In genomic region chr16:74563828-74564263, GRCh38 we compare ENCODE assay signal across 1 cellular context.
A peak's percentile ranks its signal among the peaks of the same experiment; 100 is the strongest.
TF ChIP-seq lines count a peak whose summit lies in the region.

No MANE protein-coding gene starts in this region.

TF ChIP-seq in K562, 482 proteins besides CTCF, POLR2A, EP300 and RAD21 (continued from another document and continues in another):
- TF ChIP-seq, protein P1, sequence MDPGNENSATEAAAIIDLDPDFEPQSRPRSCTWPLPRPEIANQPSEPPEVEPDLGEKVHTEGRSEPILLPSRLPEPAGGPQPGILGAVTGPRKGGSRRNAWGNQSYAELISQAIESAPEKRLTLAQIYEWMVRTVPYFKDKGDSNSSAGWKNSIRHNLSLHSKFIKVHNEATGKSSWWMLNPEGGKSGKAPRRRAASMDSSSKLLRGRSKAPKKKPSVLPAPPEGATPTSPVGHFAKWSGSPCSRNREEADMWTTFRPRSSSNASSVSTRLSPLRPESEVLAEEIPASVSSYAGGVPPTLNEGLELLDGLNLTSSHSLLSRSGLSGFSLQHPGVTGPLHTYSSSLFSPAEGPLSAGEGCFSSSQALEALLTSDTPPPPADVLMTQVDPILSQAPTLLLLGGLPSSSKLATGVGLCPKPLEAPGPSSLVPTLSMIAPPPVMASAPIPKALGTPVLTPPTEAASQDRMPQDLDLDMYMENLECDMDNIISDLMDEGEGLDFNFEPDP (CRISPR knock-in tag; IDR thresholded peaks at IDR 0.05), result no peak
- TF ChIP-seq, protein P2, sequence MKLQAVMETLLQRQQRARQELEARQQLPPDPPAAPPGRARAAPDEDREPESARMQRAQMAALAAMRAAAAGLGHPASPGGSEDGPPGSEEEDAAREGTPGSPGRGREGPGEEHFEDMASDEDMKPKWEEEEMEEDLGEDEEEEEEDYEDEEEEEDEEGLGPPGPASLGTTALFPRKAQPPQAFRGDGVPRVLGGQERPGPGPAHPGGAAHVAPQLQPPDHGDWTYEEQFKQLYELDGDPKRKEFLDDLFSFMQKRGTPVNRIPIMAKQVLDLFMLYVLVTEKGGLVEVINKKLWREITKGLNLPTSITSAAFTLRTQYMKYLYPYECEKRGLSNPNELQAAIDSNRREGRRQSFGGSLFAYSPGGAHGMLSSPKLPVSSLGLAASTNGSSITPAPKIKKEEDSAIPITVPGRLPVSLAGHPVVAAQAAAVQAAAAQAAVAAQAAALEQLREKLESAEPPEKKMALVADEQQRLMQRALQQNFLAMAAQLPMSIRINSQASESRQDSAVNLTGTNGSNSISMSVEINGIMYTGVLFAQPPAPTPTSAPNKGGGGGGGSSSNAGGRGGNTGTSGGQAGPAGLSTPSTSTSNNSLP (IDR thresholded peaks at IDR 0.05; ENCODE audit: borderline replicate concordance, low read depth, low read length), result peak; percentile 71; the same call in 1 of the 2 replicates
- TF ChIP-seq CBX2 (IDR thresholded peaks at IDR 0.05; ENCODE audit: insufficient read depth, low read length, poor library complexity, severe bottlenecking) (no peak), BCOR (IDR thresholded peaks at IDR 0.05) (peak; percentile 18; the same call in 1 of the 2 replicates), HDAC2 (IDR thresholded peaks at IDR 0.05) (peak; percentile 60; the same call in 1 of the 2 replicates), JUN (IDR thresholded peaks at IDR 0.05; ENCODE audit: borderline replicate concordance, low read depth, low read length) (peak; percentile 96), JUN (CRISPR knock-in tag; IDR thresholded peaks at IDR 0.05; ENCODE audit: borderline replicate concordance) (no peak; the same call in 1 of the 2 replicates), ZNF121 (CRISPR knock-in tag; conservative IDR thresholded peaks at IDR 0.05) (peak; percentile 66), PHF21A (IDR thresholded peaks at IDR 0.05; ENCODE audit: borderline replicate concordance, low read depth) (peak; percentile 40; the same call in 1 of the 2 replicates), NCOR1 (IDR thresholded peaks at IDR 0.05) (peak; percentile 23; the same call in 1 of the 2 replicates), KAT7 (CRISPR knock-in tag; IDR thresholded peaks at IDR 0.05; ENCODE audit: borderline replicate concordance) (0 out of 2 replicates have a peak, but pooled peaks have one; percentile 34), BACH1 (tag; IDR thresholded peaks at IDR 0.05) (peak; percentile 84; the same call in 1 of the 2 replicates), ZEB2 (IDR thresholded peaks at IDR 0.05) (peak; percentile 46; the same call in 1 of the 2 replicates), ARID1B (IDR thresholded peaks at IDR 0.05) (peak; percentile 88), MXD1 (CRISPR knock-in tag; IDR thresholded peaks at IDR 0.05; ENCODE audit: borderline replicate concordance, poor library complexity, severe bottlenecking) (no peak), L3MBTL2 (IDR thresholded peaks at IDR 0.05) (peak; percentile 94), SMARCA4 (IDR thresholded peaks at IDR 0.05) (peak; percentile 91), ATF3 (IDR thresholded peaks at IDR 0.05) (peak; percentile 96), ATF3 (CRISPR knock-in tag; conservative IDR thresholded peaks at IDR 0.05) (no peak; the same call in 1 of the 2 replicates), TAF1 (IDR thresholded peaks at IDR 0.05; ENCODE audit: control insufficient read depth, extremely low read depth, insufficient read depth, low read length, severe bottlenecking) (peak; percentile 20), DNMT1 (IDR thresholded peaks at IDR 0.05) (no peak)
- TF ChIP-seq, protein P3, sequence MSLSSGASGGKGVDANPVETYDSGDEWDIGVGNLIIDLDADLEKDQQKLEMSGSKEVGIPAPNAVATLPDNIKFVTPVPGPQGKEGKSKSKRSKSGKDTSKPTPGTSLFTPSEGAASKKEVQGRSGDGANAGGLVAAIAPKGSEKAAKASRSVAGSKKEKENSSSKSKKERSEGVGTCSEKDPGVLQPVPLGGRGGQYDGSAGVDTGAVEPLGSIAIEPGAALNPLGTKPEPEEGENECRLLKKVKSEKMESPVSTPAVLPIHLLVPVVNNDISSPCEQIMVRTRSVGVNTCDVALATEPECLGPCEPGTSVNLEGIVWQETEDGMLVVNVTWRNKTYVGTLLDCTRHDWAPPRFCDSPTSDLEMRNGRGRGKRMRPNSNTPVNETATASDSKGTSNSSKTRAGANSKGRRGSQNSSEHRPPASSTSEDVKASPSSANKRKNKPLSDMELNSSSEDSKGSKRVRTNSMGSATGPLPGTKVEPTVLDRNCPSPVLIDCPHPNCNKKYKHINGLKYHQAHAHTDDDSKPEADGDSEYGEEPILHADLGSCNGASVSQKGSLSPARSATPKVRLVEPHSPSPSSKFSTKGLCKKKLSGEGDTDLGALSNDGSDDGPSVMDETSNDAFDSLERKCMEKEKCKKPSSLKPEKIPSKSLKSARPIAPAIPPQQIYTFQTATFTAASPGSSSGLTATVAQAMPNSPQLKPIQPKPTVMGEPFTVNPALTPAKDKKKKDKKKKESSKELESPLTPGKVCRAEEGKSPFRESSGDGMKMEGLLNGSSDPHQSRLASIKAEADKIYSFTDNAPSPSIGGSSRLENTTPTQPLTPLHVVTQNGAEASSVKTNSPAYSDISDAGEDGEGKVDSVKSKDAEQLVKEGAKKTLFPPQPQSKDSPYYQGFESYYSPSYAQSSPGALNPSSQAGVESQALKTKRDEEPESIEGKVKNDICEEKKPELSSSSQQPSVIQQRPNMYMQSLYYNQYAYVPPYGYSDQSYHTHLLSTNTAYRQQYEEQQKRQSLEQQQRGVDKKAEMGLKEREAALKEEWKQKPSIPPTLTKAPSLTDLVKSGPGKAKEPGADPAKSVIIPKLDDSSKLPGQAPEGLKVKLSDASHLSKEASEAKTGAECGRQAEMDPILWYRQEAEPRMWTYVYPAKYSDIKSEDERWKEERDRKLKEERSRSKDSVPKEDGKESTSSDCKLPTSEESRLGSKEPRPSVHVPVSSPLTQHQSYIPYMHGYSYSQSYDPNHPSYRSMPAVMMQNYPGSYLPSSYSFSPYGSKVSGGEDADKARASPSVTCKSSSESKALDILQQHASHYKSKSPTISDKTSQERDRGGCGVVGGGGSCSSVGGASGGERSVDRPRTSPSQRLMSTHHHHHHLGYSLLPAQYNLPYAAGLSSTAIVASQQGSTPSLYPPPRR (CRISPR knock-in tag; IDR thresholded peaks at IDR 0.05; ENCODE audit: borderline replicate concordance), result 0 out of 2 replicates have a peak, but pooled peaks have one; percentile 43
- TF ChIP-seq, protein P4, sequence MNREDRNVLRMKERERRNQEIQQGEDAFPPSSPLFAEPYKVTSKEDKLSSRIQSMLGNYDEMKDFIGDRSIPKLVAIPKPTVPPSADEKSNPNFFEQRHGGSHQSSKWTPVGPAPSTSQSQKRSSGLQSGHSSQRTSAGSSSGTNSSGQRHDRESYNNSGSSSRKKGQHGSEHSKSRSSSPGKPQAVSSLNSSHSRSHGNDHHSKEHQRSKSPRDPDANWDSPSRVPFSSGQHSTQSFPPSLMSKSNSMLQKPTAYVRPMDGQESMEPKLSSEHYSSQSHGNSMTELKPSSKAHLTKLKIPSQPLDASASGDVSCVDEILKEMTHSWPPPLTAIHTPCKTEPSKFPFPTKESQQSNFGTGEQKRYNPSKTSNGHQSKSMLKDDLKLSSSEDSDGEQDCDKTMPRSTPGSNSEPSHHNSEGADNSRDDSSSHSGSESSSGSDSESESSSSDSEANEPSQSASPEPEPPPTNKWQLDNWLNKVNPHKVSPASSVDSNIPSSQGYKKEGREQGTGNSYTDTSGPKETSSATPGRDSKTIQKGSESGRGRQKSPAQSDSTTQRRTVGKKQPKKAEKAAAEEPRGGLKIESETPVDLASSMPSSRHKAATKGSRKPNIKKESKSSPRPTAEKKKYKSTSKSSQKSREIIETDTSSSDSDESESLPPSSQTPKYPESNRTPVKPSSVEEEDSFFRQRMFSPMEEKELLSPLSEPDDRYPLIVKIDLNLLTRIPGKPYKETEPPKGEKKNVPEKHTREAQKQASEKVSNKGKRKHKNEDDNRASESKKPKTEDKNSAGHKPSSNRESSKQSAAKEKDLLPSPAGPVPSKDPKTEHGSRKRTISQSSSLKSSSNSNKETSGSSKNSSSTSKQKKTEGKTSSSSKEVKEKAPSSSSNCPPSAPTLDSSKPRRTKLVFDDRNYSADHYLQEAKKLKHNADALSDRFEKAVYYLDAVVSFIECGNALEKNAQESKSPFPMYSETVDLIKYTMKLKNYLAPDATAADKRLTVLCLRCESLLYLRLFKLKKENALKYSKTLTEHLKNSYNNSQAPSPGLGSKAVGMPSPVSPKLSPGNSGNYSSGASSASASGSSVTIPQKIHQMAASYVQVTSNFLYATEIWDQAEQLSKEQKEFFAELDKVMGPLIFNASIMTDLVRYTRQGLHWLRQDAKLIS (CRISPR knock-in tag; IDR thresholded peaks at IDR 0.05), result no peak; the same call in 1 of the 2 replicates
- TF ChIP-seq, protein P5, sequence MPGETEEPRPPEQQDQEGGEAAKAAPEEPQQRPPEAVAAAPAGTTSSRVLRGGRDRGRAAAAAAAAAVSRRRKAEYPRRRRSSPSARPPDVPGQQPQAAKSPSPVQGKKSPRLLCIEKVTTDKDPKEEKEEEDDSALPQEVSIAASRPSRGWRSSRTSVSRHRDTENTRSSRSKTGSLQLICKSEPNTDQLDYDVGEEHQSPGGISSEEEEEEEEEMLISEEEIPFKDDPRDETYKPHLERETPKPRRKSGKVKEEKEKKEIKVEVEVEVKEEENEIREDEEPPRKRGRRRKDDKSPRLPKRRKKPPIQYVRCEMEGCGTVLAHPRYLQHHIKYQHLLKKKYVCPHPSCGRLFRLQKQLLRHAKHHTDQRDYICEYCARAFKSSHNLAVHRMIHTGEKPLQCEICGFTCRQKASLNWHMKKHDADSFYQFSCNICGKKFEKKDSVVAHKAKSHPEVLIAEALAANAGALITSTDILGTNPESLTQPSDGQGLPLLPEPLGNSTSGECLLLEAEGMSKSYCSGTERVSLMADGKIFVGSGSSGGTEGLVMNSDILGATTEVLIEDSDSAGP (CRISPR knock-in tag; IDR thresholded peaks at IDR 0.05), result no peak
- TF ChIP-seq, protein P6, sequence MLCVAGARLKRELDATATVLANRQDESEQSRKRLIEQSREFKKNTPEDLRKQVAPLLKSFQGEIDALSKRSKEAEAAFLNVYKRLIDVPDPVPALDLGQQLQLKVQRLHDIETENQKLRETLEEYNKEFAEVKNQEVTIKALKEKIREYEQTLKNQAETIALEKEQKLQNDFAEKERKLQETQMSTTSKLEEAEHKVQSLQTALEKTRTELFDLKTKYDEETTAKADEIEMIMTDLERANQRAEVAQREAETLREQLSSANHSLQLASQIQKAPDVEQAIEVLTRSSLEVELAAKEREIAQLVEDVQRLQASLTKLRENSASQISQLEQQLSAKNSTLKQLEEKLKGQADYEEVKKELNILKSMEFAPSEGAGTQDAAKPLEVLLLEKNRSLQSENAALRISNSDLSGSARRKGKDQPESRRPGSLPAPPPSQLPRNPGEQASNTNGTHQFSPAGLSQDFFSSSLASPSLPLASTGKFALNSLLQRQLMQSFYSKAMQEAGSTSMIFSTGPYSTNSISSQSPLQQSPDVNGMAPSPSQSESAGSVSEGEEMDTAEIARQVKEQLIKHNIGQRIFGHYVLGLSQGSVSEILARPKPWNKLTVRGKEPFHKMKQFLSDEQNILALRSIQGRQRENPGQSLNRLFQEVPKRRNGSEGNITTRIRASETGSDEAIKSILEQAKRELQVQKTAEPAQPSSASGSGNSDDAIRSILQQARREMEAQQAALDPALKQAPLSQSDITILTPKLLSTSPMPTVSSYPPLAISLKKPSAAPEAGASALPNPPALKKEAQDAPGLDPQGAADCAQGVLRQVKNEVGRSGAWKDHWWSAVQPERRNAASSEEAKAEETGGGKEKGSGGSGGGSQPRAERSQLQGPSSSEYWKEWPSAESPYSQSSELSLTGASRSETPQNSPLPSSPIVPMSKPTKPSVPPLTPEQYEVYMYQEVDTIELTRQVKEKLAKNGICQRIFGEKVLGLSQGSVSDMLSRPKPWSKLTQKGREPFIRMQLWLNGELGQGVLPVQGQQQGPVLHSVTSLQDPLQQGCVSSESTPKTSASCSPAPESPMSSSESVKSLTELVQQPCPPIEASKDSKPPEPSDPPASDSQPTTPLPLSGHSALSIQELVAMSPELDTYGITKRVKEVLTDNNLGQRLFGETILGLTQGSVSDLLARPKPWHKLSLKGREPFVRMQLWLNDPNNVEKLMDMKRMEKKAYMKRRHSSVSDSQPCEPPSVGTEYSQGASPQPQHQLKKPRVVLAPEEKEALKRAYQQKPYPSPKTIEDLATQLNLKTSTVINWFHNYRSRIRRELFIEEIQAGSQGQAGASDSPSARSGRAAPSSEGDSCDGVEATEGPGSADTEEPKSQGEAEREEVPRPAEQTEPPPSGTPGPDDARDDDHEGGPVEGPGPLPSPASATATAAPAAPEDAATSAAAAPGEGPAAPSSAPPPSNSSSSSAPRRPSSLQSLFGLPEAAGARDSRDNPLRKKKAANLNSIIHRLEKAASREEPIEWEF (CRISPR knock-in tag; IDR thresholded peaks at IDR 0.05), result no peak
